Comparison of ENCODE assay signal across 8 cellular contexts in genomic region chr11:66891849-66892660, GRCh38. TPM values are rescaled to one million over a fixed set of nuclear protein-coding genes. Genes with fewer than 3 reads are reported as not detected.
DNase-seq lines count a peak whose midpoint lies in the region; ATAC-seq and TF ChIP-seq lines count a peak whose summit lies in the region.

No MANE protein-coding gene starts in this region.

- DNase-seq in activated effector memory CD4-positive, alpha-beta T cell treated with anti-CD3 and anti-CD28 coated beads, Interleukin-2, amount 50 U/mL, for 16 hours: peak; percentile 80
- no peak for DNase-seq in activated effector memory CD4-positive, alpha-beta T cell treated with Interleukin-2 at 50 U/mL for 16 hours
- DNase-seq in NOMO-1 treated with DMSO at 0.1 percent for 48 hours (lab: John Stamatoyannopoulos, UW; ENCODE audit: unreplicated experiment) (peak; percentile 71), left lung (peak in 1 of 2 donors; percentile 46), transverse colon (peak; percentile 59), DMS114 treated with DMSO at 0.1 percent for 48 hours (lab: John Stamatoyannopoulos, UW; ENCODE audit: unreplicated experiment) (no peak)
- peak; percentile 60 to 67 for DNase-seq in activated naive CD4-positive, alpha-beta T cell treated with anti-CD3 and anti-CD28 coated beads, Interleukin-2, amount 50 U/mL, for 72 hours (ENCODE audit: low spot score in 2 of 2)

- 45 to 70% methylated on average over 5 to 14 of the region's 14 CpGs for WGBS in transverse colon (ENCODE audit: low coverage in 1 of 2), 2 donors

- no peaks in the 10 kb centered on the region for H3K36me3 Mint-ChIP-seq in activated naive CD4-positive, alpha-beta T cell treated with anti-CD3 and anti-CD28 coated beads, Interleukin-2, amount 50 U/mL, for 72 hours

- H3K36me3 ChIP-seq in left lung (no peaks in the 10 kb centered on the region), transverse colon (no peaks in the 10 kb centered on the region)

- no peak for TF ChIP-seq EP300 in transverse colon (IDR thresholded peaks at IDR 0.05; ENCODE audit: low read depth)

- ATAC-seq in HG02852 (IDR thresholded peaks at IDR 0.05; ENCODE audit: unreplicated experiment): peak; percentile 95
- peak; percentile 99 to 100 for ATAC-seq in activated naive CD4-positive, alpha-beta T cell treated with anti-CD3 and anti-CD28 coated beads, Interleukin-2, amount 50 U/mL, for 72 hours
- ATAC-seq in left lung: peak; percentile 88

- in situ Hi-C loops in transverse colon (cut with MboI; ENCODE audit: low pct_ligation_motif_present in 1 of 4, low pct_unique_long_range_greater_than_20kb in 1 of 4, low sequenced_read_pairs in 3 of 4): no loop called here

- H3K4me3 ChIP-seq in left lung (no peak overlapping the region), transverse colon (no peak overlapping the region)

- H3K9me3 ChIP-seq in left lung (no peaks in the 10 kb centered on the region), transverse colon (no peaks in the 10 kb centered on the region)

- TF ChIP-seq CTCF in left lung (IDR thresholded peaks at IDR 0.05): no peak
- TF ChIP-seq CTCF in transverse colon (IDR thresholded peaks at IDR 0.05): no peak

- no peak for TF ChIP-seq POLR2A in transverse colon (IDR thresholded peaks at IDR 0.05)

- peak overlapping the region; percentile 15 to 49 for H3K27ac Mint-ChIP-seq in activated naive CD4-positive, alpha-beta T cell treated with anti-CD3 and anti-CD28 coated beads, Interleukin-2, amount 50 U/mL, for 72 hours

- no peaks in the 10 kb centered on the region for H3K27me3 ChIP-seq in left lung
- no peaks in the 10 kb centered on the region for H3K27me3 ChIP-seq in transverse colon

- intact Hi-C loops in left lung (cut with DNase I) (no loop called here), transverse colon (cut with DNase I; ENCODE audit: low total_unique reads) (no loop called here)

- no peaks in the 10 kb centered on the region for H3K9me3 Mint-ChIP-seq in activated naive CD4-positive, alpha-beta T cell treated with anti-CD3 and anti-CD28 coated beads, Interleukin-2, amount 50 U/mL, for 72 hours

- no peaks in the 10 kb centered on the region for H3K4me1 ChIP-seq in left lung
- H3K4me1 ChIP-seq in transverse colon: no peaks in the 10 kb centered on the region

- no peak overlapping the region for H3K27ac ChIP-seq in left lung
- no peak overlapping the region for H3K27ac ChIP-seq in transverse colon

RNA-seq across cellular contexts. Expression of gene LRFN4, which starts 35.2 kb away (rescaled TPM):
- total RNA-seq in activated naive CD4-positive, alpha-beta T cell treated with anti-CD3 and anti-CD28 coated beads, Interleukin-2, amount 50 U/mL, for 72 hours: 10 to 100 TPM; 23.9 TPM
- total RNA-seq in left lung: 10 to 100 TPM; 20.2 to 21.1 TPM
- total RNA-seq in transverse colon: 10 to 100 TPM; 14.3 to 52.3 (median 22.6) TPM

RNA-seq across cellular contexts. Expression of gene RCE1, which starts 48.8 kb away (rescaled TPM):
- total RNA-seq in activated naive CD4-positive, alpha-beta T cell treated with anti-CD3 and anti-CD28 coated beads, Interleukin-2, amount 50 U/mL, for 72 hours: 10 to 100 TPM; 22.2 to 38.0 TPM
- total RNA-seq in left lung (10 to 100 TPM; 16.4 to 22.3 TPM), transverse colon (10 to 100 TPM; 14.5 to 40.3 (median 37.4) TPM)

Comparison
In these comparisons a context has a peak if more than half of its experiments do, and no peak if none do; other contexts are left out.
1. DNase-seq: peak in activated effector memory CD4-positive, alpha-beta T cell treated with anti-CD3 and anti-CD28 coated beads, Interleukin-2, amount 50 U/mL, for 16 hours (single experiment), NOMO-1 treated with DMSO at 0.1 percent for 48 hours (single experiment), activated naive CD4-positive, alpha-beta T cell treated with anti-CD3 and anti-CD28 coated beads, Interleukin-2, amount 50 U/mL, for 72 hours (2 of 2) and transverse colon (single experiment); none in activated effector memory CD4-positive, alpha-beta T cell treated with Interleukin-2 at 50 U/mL for 16 hours (single experiment) and DMS114 treated with DMSO at 0.1 percent for 48 hours (single experiment).
2. Peak in every context shown above with its lines, with median percentiles within 50 percentile points of each other: ATAC-seq.